32 cellular contexts compared by ENCODE assay signal in the genomic region with DNA sequence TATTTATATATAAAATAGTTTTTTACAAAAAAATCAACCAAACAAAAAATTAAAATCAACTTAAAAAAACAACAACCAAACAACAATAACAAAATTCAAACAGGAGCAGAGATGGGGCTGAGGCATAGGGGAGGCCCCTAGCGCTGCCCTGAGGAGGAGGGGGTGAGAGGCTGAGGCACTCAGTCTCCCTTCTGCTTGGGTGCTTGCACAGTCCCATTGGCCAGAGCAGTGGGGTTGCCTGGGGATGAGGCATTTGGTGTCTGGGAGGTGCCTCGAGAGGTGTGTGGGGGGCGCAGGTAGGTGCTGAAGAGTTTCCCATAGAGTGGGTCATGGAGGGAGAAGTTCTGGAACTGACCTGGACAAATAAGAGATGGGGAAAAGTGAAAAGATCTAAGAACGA. TPM values are rescaled to one million over a fixed set of nuclear protein-coding genes. Genes with fewer than 3 reads are reported as not detected.
"Had no signal": no experiment of that assay in that cellular context is flagged by ENCODE, and none has a peak within 500 bp of the region (broad histone marks: within the 10 kb centered on the region; RNA-seq: fewer than 3 reads in every experiment).

No MANE protein-coding gene starts in this region.

- H3K27me3 ChIP-seq: brain microvascular endothelial cell, cardiac muscle cell, Peyer's patch had no signal

- ATAC-seq: T-cell, T-helper 17 cell had no signal

- H3K9me3 ChIP-seq: Peyer's patch had no signal

- H3K9ac ChIP-seq: KMS-11 had no signal

- DNase-seq: activated B cell treated with CpG ODN at 0.5 μM for 24 hours; activated CD4-positive, alpha-beta memory T cell treated with anti-CD3 and anti-CD28 coated beads, Interleukin-2, amount 10 ng/mL, durations not matched to agents 7 days and 5 days; activated CD4-positive, alpha-beta T cell treated with anti-CD3 and anti-CD28 coated beads for 48 hours; activated CD4-positive, CD25-positive, alpha-beta regulatory T cell treated with anti-CD3 and anti-CD28 coated beads, Interleukin-2, amount 50 U/mL, for 72 hours; activated effector memory CD4-positive, alpha-beta T cell treated with anti-CD3 and anti-CD28 coated beads, Interleukin-2, amount 50 U/mL, for 16 hours; activated naive CD4-positive, alpha-beta T cell; activated naive CD4-positive, alpha-beta T cell treated with anti-CD3 and anti-CD28 coated beads, Interleukin-2, amount 50 U/mL, for 16 hours; activated naive CD8-positive, alpha-beta T cell treated with anti-CD3 and anti-CD28 coated beads for 36 hours; activated T-cell treated with anti-CD3 and anti-CD28 coated beads, Interleukin-2, amount 50 U/mL, for 48 hours; amniotic stem cell; aorta; brain microvascular endothelial cell; MM.1S; MV-4-11; NCI-H1092; NCI-H1436 treated with DMSO at 0.1 percent for 48 hours; NCI-H1694 treated with DMSO at 0.1 percent for 48 hours; NCI-H2029; NCI-H345; NCI-H524 treated with DMSO at 0.1 percent for 48 hours; RPMI8226; SIG-M5; T-cell; T-helper 17 cell; T-helper 9 cell had no signal

- H3K4me3 ChIP-seq: cardiac muscle cell, Peyer's patch had no signal

- H3K27ac ChIP-seq: brain microvascular endothelial cell, cardiac muscle cell, KMS-11, VCaP had no signal

- H3K4me2 ChIP-seq: KMS-11 had no signal

RNA-seq across cellular contexts. Expression of a gene that starts 15.8 kb away (rescaled TPM):
- total RNA-seq: activated B cell treated with CpG ODN at 0.5 μM for 24 hours; activated CD4-positive, alpha-beta memory T cell treated with anti-CD3 and anti-CD28 coated beads, Interleukin-2, amount 10 ng/mL, durations not matched to agents 7 days and 5 days; activated naive CD8-positive, alpha-beta T cell treated with anti-CD3 and anti-CD28 coated beads for 36 hours; aorta; LHCN-M2; NCI-H460; Peyer's patch; SK-MEL-5; T-cell; T-helper 17 cell had no signal
- polyA plus RNA-seq: aorta had no signal
